11 cellular contexts compared by ENCODE assay signal in genomic region chr12:98741615-98742265, GRCh38.
A peak's percentile ranks its signal among the peaks of the same experiment; 100 is the strongest.
DNase-seq lines count a peak whose midpoint lies in the region; ATAC-seq lines count a peak whose summit lies in the region.
"Had no signal": no experiment of that assay in that cellular context is flagged by ENCODE, and none has a peak within 500 bp of the region (broad histone marks: within the 10 kb centered on the region; RNA-seq: fewer than 3 reads in every experiment).

No MANE protein-coding gene starts in this region.

- H3K27ac Mint-ChIP-seq in activated naive CD4-positive, alpha-beta T cell treated with anti-CD3 and anti-CD28 coated beads, Interleukin-2, amount 50 U/mL, for 72 hours, result peak overlapping the region; percentile 87 to 94
- peak overlapping the region in 1 of 2 donors; percentile 62 for H3K27ac Mint-ChIP-seq in stimulated activated naive CD8-positive, alpha-beta T cell treated with anti-CD3 and anti-CD28 coated beads, Interleukin-15, amount 100 ng/mL, for 72 hours
- H3K27ac Mint-ChIP-seq: CD8-positive, alpha-beta T cell; type B pancreatic cell had no signal

- H3K27ac ChIP-seq in cingulate gyrus (ENCODE audit: low read depth, low read length), result peak overlapping the region; percentile 56

- peak overlapping the region; percentile 40 to 49 for H3K4me3 Mint-ChIP-seq in stimulated activated naive CD8-positive, alpha-beta T cell treated with anti-CD3 and anti-CD28 coated beads, Interleukin-15, amount 100 ng/mL, for 72 hours
- H3K4me3 Mint-ChIP-seq: CD8-positive, alpha-beta T cell; type B pancreatic cell had no signal

- H3K9me3 Mint-ChIP-seq in activated naive CD4-positive, alpha-beta T cell treated with anti-CD3 and anti-CD28 coated beads, Interleukin-2, amount 50 U/mL, for 72 hours, result no peaks in the 10 kb centered on the region
- H3K9me3 Mint-ChIP-seq in stimulated activated naive CD8-positive, alpha-beta T cell treated with anti-CD3 and anti-CD28 coated beads, Interleukin-15, amount 100 ng/mL, for 72 hours, result peaks cover 0 to 5% of the 10 kb centered on the region in 2 donors
- H3K9me3 Mint-ChIP-seq: type B pancreatic cell had no signal

- H3K4me1 Mint-ChIP-seq in stimulated activated naive CD8-positive, alpha-beta T cell treated with anti-CD3 and anti-CD28 coated beads, Interleukin-15, amount 100 ng/mL, for 72 hours, result peaks cover 27% of the 10 kb centered on the region

- DNase-seq in activated naive CD4-positive, alpha-beta T cell treated with anti-CD3 and anti-CD28 coated beads, Interleukin-2, amount 50 U/mL, for 72 hours (ENCODE audit: low spot score in 2 of 2), result peak in 1 of 2 donors; percentile 25
- no peak for DNase-seq in activated naive CD4-positive, alpha-beta T cell (lab: John Stamatoyannopoulos, UW)
- DNase-seq in NCI-H524 treated with DMSO at 0.1 percent for 48 hours (lab: John Stamatoyannopoulos, UW) (peak; percentile 80), cerebellum (ENCODE audit: low spot score) (no peak), KG1 (lab: John Stamatoyannopoulos, UW) (no peak)
- DNase-seq in stimulated activated naive CD8-positive, alpha-beta T cell treated with anti-CD3 and anti-CD28 coated beads, Interleukin-15, amount 100 ng/mL, for 72 hours, result peak in 1 of 2 donors; percentile 28
- DNase-seq: CD8-positive, alpha-beta T cell; NCI-H446 had no signal

- H3K27me3 Mint-ChIP-seq in stimulated activated naive CD8-positive, alpha-beta T cell treated with anti-CD3 and anti-CD28 coated beads, Interleukin-15, amount 100 ng/mL, for 72 hours, result peaks cover 42% of the 10 kb centered on the region

- H3K36me3 Mint-ChIP-seq in activated naive CD4-positive, alpha-beta T cell treated with anti-CD3 and anti-CD28 coated beads, Interleukin-2, amount 50 U/mL, for 72 hours, result peaks cover 4 to 6% of the 10 kb centered on the region in 2 donors
- H3K36me3 Mint-ChIP-seq: CD8-positive, alpha-beta T cell; type B pancreatic cell had no signal

- ATAC-seq in activated naive CD4-positive, alpha-beta T cell treated with anti-CD3 and anti-CD28 coated beads, Interleukin-2, amount 50 U/mL, for 72 hours, result peak; percentile 45 to 71
- ATAC-seq in stimulated activated naive CD8-positive, alpha-beta T cell treated with anti-CD3 and anti-CD28 coated beads, Interleukin-15, amount 100 ng/mL, for 72 hours, result peak; percentile 48
- no peak for ATAC-seq in HG03025 (IDR thresholded peaks at IDR 0.05; ENCODE audit: low FRiP score, unreplicated experiment)
- ATAC-seq: CD8-positive, alpha-beta T cell had no signal
